ENCODE assay signal across 15 cellular contexts in genomic region chr2:30665761-30666306, GRCh38.
DNase-seq lines count a peak whose midpoint lies in the region; ATAC-seq, FAIRE-seq and TF ChIP-seq lines count a peak whose summit lies in the region.
"Had no signal": no experiment of that assay in that cellular context is flagged by ENCODE, and none has a peak within 500 bp of the region (broad histone marks: within the 10 kb centered on the region; RNA-seq: fewer than 3 reads in every experiment).

No MANE protein-coding gene starts in this region.

- H3K23ac ChIP-seq in H9 (ENCODE audit: insufficient read length, low read depth, low read length): no peak overlapping the region

- CTCF ChIA-PET in K562 (lab: Yijun Ruan, JAX; ENCODE audit: low intra/inter-chr PET ratio): no interaction called here

- no peak overlapping the region for H4K5ac ChIP-seq in H9 (ENCODE audit: insufficient read length, low read depth, low read length)

- no peak overlapping the region for H4K91ac ChIP-seq in H9 (ENCODE audit: insufficient read length, low read depth, low read length)

- no peak overlapping the region for H2BK15ac ChIP-seq in H9 (ENCODE audit: low read depth, low read length)

- no peak overlapping the region for H4K8ac ChIP-seq in H9 (replicated peaks; ENCODE audit: insufficient read length, low read depth, low read length)

- H3K4me2 ChIP-seq in H9 (ENCODE audit: insufficient read depth, insufficient read length, low read length) (no peak overlapping the region), K562 (ENCODE audit: insufficient read depth, low read length) (no peak overlapping the region)

- no peak overlapping the region for H3K4ac ChIP-seq in H9 (ENCODE audit: low read depth, low read length)

- peaks cover 4% of the 10 kb centered on the region; the same call in 1 of the 2 replicates for H3K27me3 Mint-ChIP-seq in H9 (ENCODE audit: low read depth)
- H3K27me3 Mint-ChIP-seq: dendritic cell treated with granulocyte-macrophage colony-stimulating factor and Interleukin-4, amounts not matched to agents 40 ng/mL and 50 ng/mL, for 4 days had no signal

- no peak overlapping the region for H3K4me3 ChIP-seq in K562
- no peak overlapping the region for H3K4me3 ChIP-seq in left lung
- H3K4me3 ChIP-seq: ovary had no signal

- H2BK5ac ChIP-seq in H9 (ENCODE audit: insufficient read length, low read length): no peak overlapping the region

- no peaks in the 10 kb centered on the region for H4K20me1 ChIP-seq in H9 (ENCODE audit: control insufficient read depth, insufficient read depth, insufficient read length)
- no peaks in the 10 kb centered on the region for H4K20me1 ChIP-seq in K562 (replicated peaks; ENCODE audit: control insufficient read depth, insufficient read depth, low read length)

- in situ Hi-C loops in K562 (cut with MboI): no loop called here

- FAIRE-seq in K562 (lab: Jason Lieb, UNC) (no peak), D721Med (lab: Jason Lieb, UNC) (no peak)
- FAIRE-seq: frontal cortex had no signal

- no peaks in the 10 kb centered on the region; a peak in 2 of 4 replicates for H3K4me1 Mint-ChIP-seq in H9

- H3K9me1 ChIP-seq in K562 (ENCODE audit: control insufficient read depth, insufficient read depth, low read length): no peaks in the 10 kb centered on the region

- no peak overlapping the region; a peak in 1 of 7 replicates for H3K27ac Mint-ChIP-seq in H9
- H3K27ac Mint-ChIP-seq: CD8-positive, alpha-beta T cell; dendritic cell treated with granulocyte-macrophage colony-stimulating factor and Interleukin-4, amounts not matched to agents 40 ng/mL and 50 ng/mL, for 4 days had no signal

- H2AK5ac ChIP-seq in H9 (ENCODE audit: insufficient read length, low read length): no peak overlapping the region

- H3K36me3 ChIP-seq in K562 (ENCODE audit: control insufficient read depth, insufficient read depth, low read length): no peaks in the 10 kb centered on the region
- H3K36me3 ChIP-seq in left lung: no peaks in the 10 kb centered on the region
- H3K36me3 ChIP-seq: ovary had no signal

- H3K4me3 Mint-ChIP-seq in H9: no peak overlapping the region; a peak in 1 of 5 replicates
- H3K4me3 Mint-ChIP-seq: CD8-positive, alpha-beta T cell; dendritic cell treated with granulocyte-macrophage colony-stimulating factor and Interleukin-4, amounts not matched to agents 40 ng/mL and 50 ng/mL, for 4 days had no signal

- H3K9me3 ChIP-seq in H9 (ENCODE audit: control insufficient read depth, low read depth, low read length): no peaks in the 10 kb centered on the region
- no peaks in the 10 kb centered on the region for H3K9me3 ChIP-seq in K562 (replicated peaks; ENCODE audit: control insufficient read depth, insufficient read depth, low read depth, low read length)
- H3K9me3 ChIP-seq in left lung: peaks cover 0 to 6% of the 10 kb centered on the region in 2 donors
- H3K9me3 ChIP-seq: ovary had no signal

- no peak for TF ChIP-seq EP300 in K562 (IDR thresholded peaks at IDR 0.05; ENCODE audit: low read length)

- H3K79me2 ChIP-seq in H9 (ENCODE audit: insufficient read depth, low read length) (no peaks in the 10 kb centered on the region), K562 (ENCODE audit: control insufficient read depth, insufficient read depth, low read length) (no peaks in the 10 kb centered on the region)

- H3K14ac ChIP-seq in H9 (ENCODE audit: insufficient read depth, low read length): no peak overlapping the region

- H3T11ph ChIP-seq in H9 (ENCODE audit: low read length): peak overlapping the region; percentile 29

- POLR2A ChIA-PET in K562 (lab: Yijun Ruan, JAX): interaction anchor here (0.5 to 1.2 kb wide), 3 partner anchors 8 to 12 kb away, joined by 3 to 4 read pairs (median 3); no protein-coding TSS in a partner anchor

- H3K9ac ChIP-seq in H9 (ENCODE audit: extremely low read depth, insufficient read length, low read length) (no peak overlapping the region), K562 (ENCODE audit: insufficient read depth in 1 of 2, low read depth in 2 of 2, low read length in 2 of 2) (no peak overlapping the region)

- no peak overlapping the region for H3K56ac ChIP-seq in H9 (ENCODE audit: insufficient read length, low read depth, low read length)

- TF ChIP-seq RAD21 in K562 (CRISPR knock-in tag; conservative IDR thresholded peaks at IDR 0.05 in 1 of 2, IDR thresholded peaks at IDR 0.05 in 1 of 2): no peak

- H3K27me3 ChIP-seq in H9 (ENCODE audit: insufficient read depth, low read length) (no peaks in the 10 kb centered on the region), K562 (ENCODE audit: control insufficient read depth in 2 of 2, insufficient read depth in 2 of 2, low read length in 2 of 2) (no peaks in the 10 kb centered on the region), left lung (no peaks in the 10 kb centered on the region)
- H3K27me3 ChIP-seq: ovary had no signal

- no peak overlapping the region for H2BK120ac ChIP-seq in H9 (ENCODE audit: low read depth, low read length, poor library complexity, severe bottlenecking)

- no peaks in the 10 kb centered on the region for H3K79me1 ChIP-seq in H9 (ENCODE audit: insufficient read depth, low read depth, low read length, poor library complexity, severe bottlenecking)

- H2BK20ac ChIP-seq in H9 (ENCODE audit: low read depth, low read length, poor library complexity, severe bottlenecking): no peak overlapping the region

- peaks cover 11 to 35% (median 23%) of the 10 kb centered on the region in 3 experiments; a peak in 6 of 7 replicates for H3K36me3 Mint-ChIP-seq in H9 (ENCODE audit: insufficient read depth in 1 of 3, low read depth in 3 of 3)

- H2BK12ac ChIP-seq in H9 (ENCODE audit: insufficient read length, low read depth, low read length): peak overlapping the region; percentile 24

- H2AFZ ChIP-seq in H9 (ENCODE audit: low read length) (no peak overlapping the region), K562 (ENCODE audit: low read depth, low read length) (peak overlapping the region; percentile 30; the same call in 1 of the 2 replicates)

- no peak overlapping the region for H3K27ac ChIP-seq in H9 (ENCODE audit: insufficient read length, low read depth, low read length)
- H3K27ac ChIP-seq in K562 (ENCODE audit: extremely low read depth, low read depth, low read length): no peak overlapping the region
- peak overlapping the region; percentile 15 to 18 for H3K27ac ChIP-seq in left lung
- H3K27ac ChIP-seq: HL-60, ovary had no signal

- H3K4me1 ChIP-seq in H9 (ENCODE audit: insufficient read depth, low read length) (no peaks in the 10 kb centered on the region), K562 (replicated peaks in 1 of 2; ENCODE audit: control insufficient read depth in 2 of 2, insufficient read depth in 2 of 2, low read length in 2 of 2) (peaks cover 0 to 4% of the 10 kb centered on the region in 2 experiments; a peak in 2 of 5 replicates), left lung (no peaks in the 10 kb centered on the region)

- ATAC-seq in K562: no peak
- no peak for ATAC-seq in left lung
- ATAC-seq in HG03045 (IDR thresholded peaks at IDR 0.05; ENCODE audit: unreplicated experiment): no peak
- no peak for ATAC-seq in GM21390 (IDR thresholded peaks at IDR 0.05; ENCODE audit: unreplicated experiment)
- ATAC-seq: CD8-positive, alpha-beta T cell had no signal

- peak; percentile 13 for DNase-seq in H9
- DNase-seq in K562 (ENCODE audit: extremely low read depth in 1 of 4, low spot score in 3 of 4): no peak
- DNase-seq in left lung: no peak
- DNase-seq in stimulated activated CD8-positive, alpha-beta memory T cell treated with anti-CD3 and anti-CD28 coated beads, Interleukin-4, amount 100 ng/mL, for 48 hours: peak; percentile 9
- DNase-seq in pons (ENCODE audit: low spot score): no peak
- DNase-seq in D721Med (ENCODE audit: insufficient read length, low spot score): no peak
- DNase-seq: left cardiac atrium; ovary; stimulated activated naive CD4-positive, alpha-beta T cell had no signal

- WGBS in H9 (ENCODE audit: extremely low coverage, insufficient read length, low lambda C conversion rate): no CpG with 5 or more reads among the region's 3 CpGs
- 19% methylated on average over 3 of the region's 3 CpGs for WGBS in K562 (ENCODE audit: insufficient coverage, low coverage, missing lambda C conversion rate)

- intact Hi-C loops in K562 (cut with micrococcal nuclease): no loop called here
- intact Hi-C loops in left lung (cut with DNase I): no loop called here

- H3K18ac ChIP-seq in H9 (ENCODE audit: insufficient read length, low read depth, low read length): peak overlapping the region; percentile 66

- no TSS peak for BruUV-seq in K562 (replicated peaks; lab: Mats Ljungman, UMichigan)

- TF ChIP-seq POLR2A in K562 (conservative IDR thresholded peaks at IDR 0.05): no peak

- no peaks in the 10 kb centered on the region for H3K23me2 ChIP-seq in H9 (ENCODE audit: insufficient read length, low read depth, low read length, poor library complexity, severe bottlenecking)

- H3K9me3 Mint-ChIP-seq in H9: peaks cover 27 to 30% of the 10 kb centered on the region in 2 experiments

- TF ChIP-seq CTCF in H9 (conservative IDR thresholded peaks at IDR 0.05) (no peak), K562 (IDR thresholded peaks at IDR 0.05 in 2 of 3, conservative IDR thresholded peaks at IDR 0.05 in 1 of 3; ENCODE audit: insufficient read depth in 2 of 3, low read depth in 1 of 3, low read length in 3 of 3) (no peak), left lung (IDR thresholded peaks at IDR 0.05) (no peak), D721Med (IDR thresholded peaks at IDR 0.05; ENCODE audit: insufficient read depth, missing control alignments) (no peak)

TF ChIP-seq in K562, 482 proteins besides CTCF, POLR2A, EP300 and RAD21:
- TF ChIP-seq ELF1 (tag; IDR thresholded peaks at IDR 0.05) (no peak), MYNN (IDR thresholded peaks at IDR 0.05) (no peak), MYNN (CRISPR knock-in tag; IDR thresholded peaks at IDR 0.05) (no peak), SIN3A (IDR thresholded peaks at IDR 0.05; ENCODE audit: borderline replicate concordance in 2 of 2, control insufficient read depth in 1 of 2, low read depth in 2 of 2, low read length in 2 of 2) (no peak), RBFOX2 (IDR thresholded peaks at IDR 0.05; ENCODE audit: low read depth, low read length) (no peak), ZKSCAN3 (CRISPR knock-in tag; IDR thresholded peaks at IDR 0.05) (no peak), ZNF584 (CRISPR knock-in tag; IDR thresholded peaks at IDR 0.05; ENCODE audit: low read depth) (no peak), DDX20 (tag; IDR thresholded peaks at IDR 0.05; ENCODE audit: low read depth) (no peak), EWSR1 (IDR thresholded peaks at IDR 0.05; ENCODE audit: borderline replicate concordance, low read depth, partially characterized antibody) (no peak), RHOXF2B (CRISPR knock-in tag; conservative IDR thresholded peaks at IDR 0.05) (no peak), KAT8 (IDR thresholded peaks at IDR 0.05; ENCODE audit: low read depth) (no peak)

Comparison
In these comparisons a context has a peak if more than half of its experiments do, and no peak if none do; other contexts are left out.
1. DNase-seq: peak in H9 (single experiment) and stimulated activated CD8-positive, alpha-beta memory T cell treated with anti-CD3 and anti-CD28 coated beads, Interleukin-4, amount 100 ng/mL, for 48 hours (single experiment); none in K562 (0 of 4), left lung (0 of 2), pons (single experiment) and D721Med (single experiment).
2. H3K27ac ChIP-seq: peak in left lung (2 of 2); none in H9 (single experiment) and K562 (single experiment).